In the genomic region with DNA sequence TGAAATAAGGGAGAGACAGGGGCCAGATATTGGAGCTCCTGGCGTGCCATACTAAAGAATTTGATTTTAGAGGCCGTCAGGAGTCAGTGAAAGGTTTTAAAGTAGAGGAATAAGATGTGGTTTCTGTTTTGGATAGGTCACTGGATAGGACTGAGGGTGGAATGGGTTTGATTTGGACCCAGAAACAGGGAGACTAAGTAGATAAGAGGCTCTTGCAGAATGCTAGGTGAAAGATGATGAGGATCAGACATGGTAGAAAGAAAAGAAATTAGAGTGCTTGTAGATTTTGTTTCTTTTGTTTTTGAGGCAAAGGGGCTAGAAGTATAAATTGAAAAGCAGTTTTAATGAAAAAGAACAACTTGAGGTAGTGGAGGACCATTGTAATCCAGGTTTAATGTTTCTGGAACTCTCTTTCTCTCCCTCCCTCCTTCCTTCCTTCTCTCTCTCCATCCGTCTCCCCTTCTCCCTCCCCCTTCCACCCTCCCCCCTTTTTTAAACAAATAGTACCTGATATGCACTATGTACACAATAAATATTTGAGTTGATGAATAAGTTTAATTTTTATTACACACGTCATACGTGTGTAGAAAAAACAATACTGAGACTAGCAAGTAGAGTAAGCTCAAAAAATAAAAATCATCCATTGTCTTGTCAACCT, we compare ENCODE assay signal across 9 cellular contexts. TPM values are rescaled to one million over a fixed set of nuclear protein-coding genes. Genes with fewer than 3 reads are reported as not detected.
DNase-seq lines count a peak whose midpoint lies in the region; ATAC-seq lines count a peak whose summit lies in the region.
"Had no signal": no experiment of that assay in that cellular context is flagged by ENCODE, and none has a peak within 500 bp of the region (broad histone marks: within the 10 kb centered on the region; RNA-seq: fewer than 3 reads in every experiment).

No MANE protein-coding gene starts in this region.

- no peaks in the 10 kb centered on the region for H3K9me3 Mint-ChIP-seq in T-helper 1 cell treated with Interleukin-12 subunit alpha and Interleukin-12 subunit beta and Interleukin-4 antibody, amounts not matched to agents 30 μg/mL and 1 μg/mL, for 36 hours
- H3K9me3 Mint-ChIP-seq in activated T-helper 17 cell treated with anti-CD3 and anti-CD28 coated beads, Interleukin-2, amount 50 U/mL, for 72 hours: no peaks in the 10 kb centered on the region

- no peaks in the 10 kb centered on the region for H3K27me3 Mint-ChIP-seq in T-helper 1 cell treated with Interleukin-12 subunit alpha and Interleukin-12 subunit beta and Interleukin-4 antibody, amounts not matched to agents 30 μg/mL and 1 μg/mL, for 36 hours (ENCODE audit: low read depth)
- H3K27me3 Mint-ChIP-seq in activated T-helper 17 cell treated with anti-CD3 and anti-CD28 coated beads, Interleukin-2, amount 50 U/mL, for 72 hours: no peaks in the 10 kb centered on the region

- H3K4me1 ChIP-seq in iPS-20b (ENCODE audit: insufficient read depth, low read length): peaks cover 53% of the 10 kb centered on the region
- peaks cover 4 to 67% (median 59%) of the 10 kb centered on the region in 5 donors for H3K4me1 ChIP-seq in subcutaneous abdominal adipose tissue (ENCODE audit: control insufficient read depth in 5 of 5, insufficient read depth in 5 of 5, low read length in 5 of 5)

- H3K36me3 ChIP-seq in iPS-20b (ENCODE audit: insufficient read depth, low read depth, low read length) (peaks cover 13% of the 10 kb centered on the region; the same call in 1 of the 2 replicates), subcutaneous abdominal adipose tissue (ENCODE audit: control insufficient read depth in 5 of 5, insufficient read depth in 5 of 5, low read length in 5 of 5) (no peaks in the 10 kb centered on the region)

- DNase-seq in T-helper 1 cell (no peak), AG08396 (ENCODE audit: low spot score) (no peak), glomerular visceral epithelial cell (ENCODE audit: extremely low spot score) (no peak)
- DNase-seq: C1 segment of cervical spinal cord had no signal

- H3K9ac ChIP-seq in iPS-20b (ENCODE audit: low read depth, low read length): peak overlapping the region; percentile 97; the same call in 1 of the 2 replicates
- H3K9ac ChIP-seq in subcutaneous abdominal adipose tissue (ENCODE audit: low read length in 5 of 5): peak overlapping the region; percentile 39 to 95 (median 81)

- peaks cover 49% of the 10 kb centered on the region for H3K36me3 Mint-ChIP-seq in T-helper 1 cell treated with Interleukin-12 subunit alpha and Interleukin-12 subunit beta and Interleukin-4 antibody, amounts not matched to agents 30 μg/mL and 1 μg/mL, for 36 hours (ENCODE audit: low read depth)
- H3K36me3 Mint-ChIP-seq in activated T-helper 17 cell treated with anti-CD3 and anti-CD28 coated beads, Interleukin-2, amount 50 U/mL, for 72 hours (ENCODE audit: low read depth): peaks cover 74% of the 10 kb centered on the region

- ATAC-seq in activated T-helper 17 cell treated with anti-CD3 and anti-CD28 coated beads, Interleukin-2, amount 50 U/mL, for 72 hours (replicated peaks): no peak
- ATAC-seq in GM18909 (IDR thresholded peaks at IDR 0.05; ENCODE audit: poor library complexity, unreplicated experiment): no peak

- peak overlapping the region; percentile 94 for H3K27ac Mint-ChIP-seq in T-helper 1 cell treated with Interleukin-12 subunit alpha and Interleukin-12 subunit beta and Interleukin-4 antibody, amounts not matched to agents 30 μg/mL and 1 μg/mL, for 36 hours
- H3K27ac Mint-ChIP-seq in activated T-helper 17 cell treated with anti-CD3 and anti-CD28 coated beads, Interleukin-2, amount 50 U/mL, for 72 hours: peak overlapping the region; percentile 99

- H3K4me3 ChIP-seq in iPS-20b (ENCODE audit: low read length): peak overlapping the region; percentile 83
- peak overlapping the region; percentile 73 to 92 (median 88) for H3K4me3 ChIP-seq in subcutaneous abdominal adipose tissue (ENCODE audit: low read depth in 1 of 5, low read length in 5 of 5)

- peak overlapping the region; percentile 93 for H3K4me3 Mint-ChIP-seq in T-helper 1 cell treated with Interleukin-12 subunit alpha and Interleukin-12 subunit beta and Interleukin-4 antibody, amounts not matched to agents 30 μg/mL and 1 μg/mL, for 36 hours
- H3K4me3 Mint-ChIP-seq in activated T-helper 17 cell treated with anti-CD3 and anti-CD28 coated beads, Interleukin-2, amount 50 U/mL, for 72 hours: peak overlapping the region; percentile 100

- H3K9me3 ChIP-seq in iPS-20b (ENCODE audit: insufficient read depth, low read depth, low read length) (no peaks in the 10 kb centered on the region), subcutaneous abdominal adipose tissue (ENCODE audit: control insufficient read depth in 5 of 5, low read length in 5 of 5) (no peaks in the 10 kb centered on the region)

- H3K27me3 ChIP-seq in iPS-20b (ENCODE audit: insufficient read depth, low read length) (no peaks in the 10 kb centered on the region), subcutaneous abdominal adipose tissue (ENCODE audit: control insufficient read depth in 5 of 5, insufficient read depth in 4 of 5, low read length in 5 of 5) (no peaks in the 10 kb centered on the region)

- peaks cover 73% of the 10 kb centered on the region for H3K4me1 Mint-ChIP-seq in T-helper 1 cell treated with Interleukin-12 subunit alpha and Interleukin-12 subunit beta and Interleukin-4 antibody, amounts not matched to agents 30 μg/mL and 1 μg/mL, for 36 hours (ENCODE audit: low read depth)
- peaks cover 35% of the 10 kb centered on the region for H3K4me1 Mint-ChIP-seq in activated T-helper 17 cell treated with anti-CD3 and anti-CD28 coated beads, Interleukin-2, amount 50 U/mL, for 72 hours

- H3K27ac ChIP-seq in iPS-20b (ENCODE audit: low read length) (no peak overlapping the region), subcutaneous abdominal adipose tissue (ENCODE audit: low read depth, low read length) (peak overlapping the region; percentile 95)

RNA-seq across cellular contexts. Expression of a gene that starts 1.9 kb away (rescaled TPM):
- total RNA-seq in activated T-helper 17 cell treated with anti-CD3 and anti-CD28 coated beads, Interleukin-2, amount 50 U/mL, for 72 hours: 100 to 1,000 TPM; 406 to 520 TPM

RNA-seq across cellular contexts. Expression of a gene that starts 32.2 kb away (rescaled TPM):
- 100 to 1,000 TPM; 104 to 170 TPM for total RNA-seq in activated T-helper 17 cell treated with anti-CD3 and anti-CD28 coated beads, Interleukin-2, amount 50 U/mL, for 72 hours
